Comparison of ENCODE assay signal across 5 cellular contexts in the genomic region with DNA sequence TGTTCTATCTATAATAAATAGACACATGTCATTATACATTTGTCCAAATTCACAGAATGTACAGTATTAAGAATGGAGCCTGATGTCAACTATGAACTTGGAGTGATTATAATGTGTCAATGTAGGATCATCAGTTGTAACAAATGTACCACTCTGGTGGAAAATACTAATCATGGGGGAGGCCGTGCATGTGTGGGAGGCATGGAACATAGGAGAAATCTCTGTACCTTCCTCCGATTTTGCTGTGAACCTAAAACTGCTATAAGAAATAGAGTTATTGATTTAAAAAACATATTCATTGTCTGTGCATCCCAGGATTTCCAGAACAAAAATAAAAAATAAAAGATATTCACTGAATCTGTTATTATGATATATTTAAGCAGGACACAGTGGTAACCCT. TPM values are rescaled to one million over a fixed set of nuclear protein-coding genes. Genes with fewer than 3 reads are reported as not detected.
"Had no signal": no experiment of that assay in that cellular context is flagged by ENCODE, and none has a peak within 500 bp of the region (broad histone marks: within the 10 kb centered on the region; RNA-seq: fewer than 3 reads in every experiment).

No MANE protein-coding gene starts in this region.

RNA-seq across cellular contexts. Expression of gene FAM153A, which starts 12.1 kb away (rescaled TPM):
- total RNA-seq: neural crest cell, osteocyte, pulmonary artery endothelial cell, skeletal muscle tissue, urinary bladder had no signal
